In genomic region chr5:164475339-164475977, GRCh38 we compare ENCODE assay signal across 9 cellular contexts.
DNase-seq lines count a peak whose midpoint lies in the region; ATAC-seq and TF ChIP-seq lines count a peak whose summit lies in the region.
"Had no signal": no experiment of that assay in that cellular context is flagged by ENCODE, and none has a peak within 500 bp of the region (broad histone marks: within the 10 kb centered on the region; RNA-seq: fewer than 3 reads in every experiment).

No MANE protein-coding gene starts in this region.

- H3K27ac Mint-ChIP-seq in endothelial cell (ENCODE audit: unreplicated experiment) = no peak overlapping the region
- no peak overlapping the region for H3K27ac Mint-ChIP-seq in progenitor cell of endocrine pancreas

- H3K36me3 Mint-ChIP-seq in endothelial cell (ENCODE audit: low read depth, unreplicated experiment) (no peaks in the 10 kb centered on the region), progenitor cell of endocrine pancreas (ENCODE audit: insufficient read depth) (peaks cover 6% of the 10 kb centered on the region)

- no peaks in the 10 kb centered on the region for H3K9me3 Mint-ChIP-seq in endothelial cell (ENCODE audit: unreplicated experiment)
- H3K9me3 Mint-ChIP-seq in progenitor cell of endocrine pancreas (ENCODE audit: low read depth) = peaks cover 7% of the 10 kb centered on the region

- H3K4me3 Mint-ChIP-seq in endothelial cell (ENCODE audit: unreplicated experiment) (no peak overlapping the region), progenitor cell of endocrine pancreas (ENCODE audit: low read depth) (no peak overlapping the region)

- H3K27me3 Mint-ChIP-seq in endothelial cell (ENCODE audit: unreplicated experiment) (no peaks in the 10 kb centered on the region), progenitor cell of endocrine pancreas (no peaks in the 10 kb centered on the region)

- TF ChIP-seq CTCF in endothelial cell (IDR thresholded peaks at IDR 0.05; ENCODE audit: unreplicated experiment) (peak; percentile 14), progenitor cell of endocrine pancreas (IDR thresholded peaks at IDR 0.05; ENCODE audit: unreplicated experiment) (peak; percentile 58)

- ATAC-seq in HG02870 (IDR thresholded peaks at IDR 0.05; ENCODE audit: unreplicated experiment) (no peak), GM21576 (IDR thresholded peaks at IDR 0.05; ENCODE audit: unreplicated experiment) (no peak)

- no peaks in the 10 kb centered on the region for H3K4me1 Mint-ChIP-seq in endothelial cell (ENCODE audit: unreplicated experiment)
- peaks cover 16% of the 10 kb centered on the region for H3K4me1 Mint-ChIP-seq in progenitor cell of endocrine pancreas (ENCODE audit: low read depth)

- DNase-seq in NCI-H1436 (lab: John Stamatoyannopoulos, UW) (peak; percentile 4), NCI-H1436 treated with DMSO at 0.1 percent for 48 hours (lab: John Stamatoyannopoulos, UW) (no peak), NCI-H748 treated with DMSO at 0.1 percent for 48 hours (lab: John Stamatoyannopoulos, UW) (peak; percentile 39), endothelial cell (ENCODE audit: low spot score) (no peak), progenitor cell of endocrine pancreas (ENCODE audit: low spot score, unreplicated experiment) (no peak)
- no peak for DNase-seq in stimulated activated CD4-positive, alpha-beta T cell treated with anti-CD3 and anti-CD28 coated beads, Interleukin-2, amount 100 ng/mL, for 24 hours
- DNase-seq: activated CD4-positive, alpha-beta T cell treated with anti-CD3 and anti-CD28 coated beads for 1 hour had no signal

Comparison
In these comparisons a context has a peak if more than half of its experiments do, and no peak if none do; other contexts are left out.
1. DNase-seq: peak in NCI-H1436 (single experiment) and NCI-H748 treated with DMSO at 0.1 percent for 48 hours (single experiment); none in NCI-H1436 treated with DMSO at 0.1 percent for 48 hours (single experiment), endothelial cell (single experiment), progenitor cell of endocrine pancreas (single experiment) and stimulated activated CD4-positive, alpha-beta T cell treated with anti-CD3 and anti-CD28 coated beads, Interleukin-2, amount 100 ng/mL, for 24 hours (0 of 2).